ENCODE assay signal across 8 cellular contexts in the genomic region with DNA sequence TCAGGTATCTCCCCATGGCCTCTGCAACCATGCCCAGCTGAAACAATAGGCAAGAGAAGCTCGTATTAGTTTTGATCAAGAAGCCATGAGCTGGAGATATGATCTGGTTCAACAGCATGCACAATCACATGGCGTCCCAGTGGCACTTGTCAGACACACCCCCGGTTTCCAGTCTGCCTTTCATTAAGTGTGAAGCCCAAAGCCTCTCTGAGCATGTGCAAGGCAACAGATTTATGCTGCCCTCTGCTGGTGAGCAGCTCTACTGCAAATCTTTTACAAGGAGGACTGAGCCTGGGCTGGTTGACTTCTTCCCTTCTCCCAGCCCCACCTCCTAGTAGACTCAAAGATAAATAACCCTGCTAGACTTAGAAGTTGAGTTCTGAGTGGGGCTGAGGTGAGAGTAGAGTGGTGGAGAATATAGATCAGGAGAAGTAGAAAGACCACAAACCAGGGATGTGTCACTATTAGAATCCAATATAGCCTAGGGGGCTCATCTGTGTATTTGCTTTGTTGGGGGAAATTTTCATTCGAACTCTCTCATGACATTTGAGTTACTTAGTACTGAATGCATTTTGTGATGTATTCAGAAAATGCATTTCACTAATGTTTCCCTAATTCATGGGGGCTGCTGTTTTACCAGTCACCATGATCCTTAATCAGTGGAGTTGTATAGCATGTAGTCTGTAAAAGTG. TPM values are rescaled to one million over a fixed set of nuclear protein-coding genes. Genes with fewer than 3 reads are reported as not detected.
DNase-seq lines count a peak whose midpoint lies in the region; ATAC-seq and TF ChIP-seq lines count a peak whose summit lies in the region.

No MANE protein-coding gene starts in this region.

- intact Hi-C loops in Calu3 (cut with micrococcal nuclease; ENCODE audit: unreplicated experiment): loop anchor here (1.0 to 2.0 kb wide), 5 partner anchors 133 to 495 kb away; no protein-coding TSS in a partner anchor

- POLR2A ChIA-PET in activated CD8-positive, alpha-beta T cell treated with anti-CD3 and anti-CD28 coated beads, Interleukin-2, amount 10 ng/mL, durations not matched to agents 7 days and 5 days (lab: Charles Lee): no interaction called here

- H3K27ac Mint-ChIP-seq in Calu3 (ENCODE audit: unreplicated experiment) (no peak overlapping the region), endothelial cell (ENCODE audit: unreplicated experiment) (no peak overlapping the region)
- no peak overlapping the region for H3K27ac Mint-ChIP-seq in activated CD8-positive, alpha-beta T cell treated with anti-CD3 and anti-CD28 coated beads, Interleukin-2, amount 10 ng/mL, durations not matched to agents 7 days and 5 days

- TF ChIP-seq CTCF in Calu3 (IDR thresholded peaks at IDR 0.05; ENCODE audit: unreplicated experiment) (peak; percentile 66), endothelial cell (IDR thresholded peaks at IDR 0.05; ENCODE audit: unreplicated experiment) (peak; percentile 85)

- H3K27me3 Mint-ChIP-seq in Calu3 (ENCODE audit: unreplicated experiment): peaks cover 18% of the 10 kb centered on the region
- H3K27me3 Mint-ChIP-seq in activated CD8-positive, alpha-beta T cell treated with anti-CD3 and anti-CD28 coated beads, Interleukin-2, amount 10 ng/mL, durations not matched to agents 7 days and 5 days (ENCODE audit: low read depth): peaks cover 4% of the 10 kb centered on the region
- peaks cover 1% of the 10 kb centered on the region for H3K27me3 Mint-ChIP-seq in endothelial cell (ENCODE audit: unreplicated experiment)

- peaks cover 8% of the 10 kb centered on the region for H3K4me1 Mint-ChIP-seq in Calu3 (ENCODE audit: low read depth, unreplicated experiment)
- no peaks in the 10 kb centered on the region for H3K4me1 Mint-ChIP-seq in activated CD8-positive, alpha-beta T cell treated with anti-CD3 and anti-CD28 coated beads, Interleukin-2, amount 10 ng/mL, durations not matched to agents 7 days and 5 days (ENCODE audit: low read depth)
- no peaks in the 10 kb centered on the region for H3K4me1 Mint-ChIP-seq in endothelial cell (ENCODE audit: unreplicated experiment)

- H3K9me3 Mint-ChIP-seq in Calu3 (ENCODE audit: low read depth, unreplicated experiment) (no peaks in the 10 kb centered on the region), endothelial cell (ENCODE audit: unreplicated experiment) (no peaks in the 10 kb centered on the region)
- no peaks in the 10 kb centered on the region for H3K9me3 Mint-ChIP-seq in activated CD8-positive, alpha-beta T cell treated with anti-CD3 and anti-CD28 coated beads, Interleukin-2, amount 10 ng/mL, durations not matched to agents 7 days and 5 days (ENCODE audit: insufficient read depth)

- H3K4me3 Mint-ChIP-seq in Calu3 (ENCODE audit: low read depth, unreplicated experiment): no peak overlapping the region
- H3K4me3 Mint-ChIP-seq in activated CD8-positive, alpha-beta T cell treated with anti-CD3 and anti-CD28 coated beads, Interleukin-2, amount 10 ng/mL, durations not matched to agents 7 days and 5 days: no peak overlapping the region
- H3K4me3 Mint-ChIP-seq in endothelial cell (ENCODE audit: unreplicated experiment): no peak overlapping the region

- DNase-seq in Calu3 (peak; percentile 82), NCI-H774 (lab: John Stamatoyannopoulos, UW) (peak; percentile 79), endothelial cell (ENCODE audit: low spot score) (peak; percentile 82), myocyte (ENCODE audit: low read depth) (peak; percentile 85)
- peak; percentile 78 for DNase-seq in activated CD8-positive, alpha-beta T cell treated with anti-CD3 and anti-CD28 coated beads, Interleukin-2, amount 10 ng/mL, durations not matched to agents 7 days and 5 days
- DNase-seq in stimulated activated CD8-positive, alpha-beta memory T cell treated with anti-CD3 and anti-CD28 coated beads, Interleukin-7, amount 100 ng/mL, for 4 hours (ENCODE audit: low read depth in 2 of 2): peak; percentile 27 to 58

- H3K36me3 Mint-ChIP-seq in Calu3 (ENCODE audit: insufficient read depth, unreplicated experiment) (no peaks in the 10 kb centered on the region), endothelial cell (ENCODE audit: low read depth, unreplicated experiment) (no peaks in the 10 kb centered on the region)
- no peaks in the 10 kb centered on the region for H3K36me3 Mint-ChIP-seq in activated CD8-positive, alpha-beta T cell treated with anti-CD3 and anti-CD28 coated beads, Interleukin-2, amount 10 ng/mL, durations not matched to agents 7 days and 5 days (ENCODE audit: low read depth)

- BruUV-seq in Calu3 (replicated peaks; lab: Mats Ljungman, UMichigan): no TSS peak

- ATAC-seq in GM19468 (IDR thresholded peaks at IDR 0.05; ENCODE audit: extremely low read depth, unreplicated experiment) (peak; percentile 44), HG03571 (IDR thresholded peaks at IDR 0.05; ENCODE audit: unreplicated experiment) (peak; percentile 90)
- ATAC-seq in activated CD8-positive, alpha-beta T cell treated with anti-CD3 and anti-CD28 coated beads, Interleukin-2, amount 10 ng/mL, durations not matched to agents 7 days and 5 days: peak; percentile 83

- CTCF ChIA-PET in Calu3 (lab: Charles Lee): interaction anchor here (0.8 to 2.4 kb wide), 5 partner anchors 54 to 304 kb away, joined by 4 to 36 read pairs (median 4); a partner anchor contains a TSS
- CTCF ChIA-PET in activated CD8-positive, alpha-beta T cell treated with anti-CD3 and anti-CD28 coated beads, Interleukin-2, amount 10 ng/mL, durations not matched to agents 7 days and 5 days (lab: Charles Lee): interaction anchor here (0.9 to 3.7 kb wide), 14 partner anchors 9 to 496 kb away, joined by 3 to 54 read pairs (median 4); a partner anchor contains a TSS

RNA-seq across cellular contexts. Expression of a gene that starts 53.7 kb away (rescaled TPM):
- total RNA-seq in Calu3 (2022): 18.4 and 20.0 TPM in 2 replicates
- 10 to 100 TPM; 18.3 to 23.0 TPM for total RNA-seq in activated CD8-positive, alpha-beta T cell treated with anti-CD3 and anti-CD28 coated beads, Interleukin-2, amount 10 ng/mL, durations not matched to agents 7 days and 5 days
- 23.0 TPM for total RNA-seq in endothelial cell (ENCODE audit: unreplicated experiment)
- 8.0 and 13.4 TPM in 2 replicates for total RNA-seq in myocyte
- 8.2 TPM for polyA plus RNA-seq in myocyte (2012)

Comparison
In these comparisons a context has a peak if more than half of its experiments do, and no peak if none do; other contexts are left out.
1. Peak in every context shown above with its lines: DNase-seq and ATAC-seq.